1 cellular context compared by ENCODE assay signal in genomic region chr5:142717582-142718215, GRCh38.
A peak's percentile ranks its signal among the peaks of the same experiment; 100 is the strongest.
TF ChIP-seq lines count a peak whose summit lies in the region.

No MANE protein-coding gene starts in this region.

TF ChIP-seq in GM12878, 131 proteins besides CTCF, POLR2A, EP300 and RAD21 (continued from another document):
- no peak for TF ChIP-seq ZBTB4 (CRISPR knock-in tag; IDR thresholded peaks at IDR 0.05)
- no peak for TF ChIP-seq ELK1 (IDR thresholded peaks at IDR 0.05; ENCODE audit: low read depth, low read length)
- TF ChIP-seq NKRF (conservative IDR thresholded peaks at IDR 0.05), result no peak
- TF ChIP-seq HDAC2 (IDR thresholded peaks at IDR 0.05), result no peak
- peak; percentile 67; the same call in 1 of the 2 replicates for TF ChIP-seq SMC3 (IDR thresholded peaks at IDR 0.05; ENCODE audit: borderline replicate concordance, low read length)
